ENCODE assay signal across 16 cellular contexts in genomic region chrY:7718626-7719025, GRCh38.
"Had no signal": no experiment of that assay in that cellular context is flagged by ENCODE, and none has a peak within 500 bp of the region (broad histone marks: within the 10 kb centered on the region; RNA-seq: fewer than 3 reads in every experiment).

No MANE protein-coding gene starts in this region.

- DNase-seq: activated CD4-positive, alpha-beta T cell treated with anti-CD3 and anti-CD28 coated beads, Interleukin-2, amount 50 U/mL, for 48 hours; activated effector memory CD4-positive, alpha-beta T cell treated with anti-CD3 and anti-CD28 coated beads, Interleukin-2, amount 50 U/mL, for 16 hours; activated T-cell treated with anti-CD3 and anti-CD28 coated beads, Interleukin-2, amount 50 U/mL, for 4 hours; brain microvascular endothelial cell; dorsolateral prefrontal cortex; esophagus squamous epithelium; hippocampal formation; midbrain; pancreas; thyroid gland had no signal

- H3K27ac ChIP-seq: brain microvascular endothelial cell, gastroesophageal sphincter, pancreas, thyroid gland, vagina had no signal

- H3K4me3 ChIP-seq: dorsolateral prefrontal cortex, esophagus squamous epithelium, gastroesophageal sphincter, lung, pancreas, skin epidermis, thyroid gland, vagina had no signal

- H3K4me1 ChIP-seq: pancreas, thyroid gland, vagina had no signal

- H3K27me3 ChIP-seq: brain microvascular endothelial cell, dorsolateral prefrontal cortex, esophagus squamous epithelium, gastroesophageal sphincter, pancreas, thyroid gland, vagina had no signal

- ATAC-seq: activated CD4-positive, CD25-positive, alpha-beta regulatory T cell treated with anti-CD3 and anti-CD28 coated beads, Interleukin-2, amount 50 U/mL, for 24 hours; activated naive CD4-positive, alpha-beta T cell treated with anti-CD3 and anti-CD28 coated beads, Interleukin-2, amount 50 U/mL, for 72 hours; activated T-cell treated with anti-CD3 and anti-CD28 coated beads, Interleukin-2, amount 50 U/mL, for 4 hours; gastroesophageal sphincter; pancreas had no signal
